Comparison of ENCODE assay signal across 9 cellular contexts in genomic region chr16:27322858-27323780, GRCh38. TPM values are rescaled to one million over a fixed set of nuclear protein-coding genes. Genes with fewer than 3 reads are reported as not detected.
DNase-seq lines count a peak whose midpoint lies in the region; ATAC-seq and TF ChIP-seq lines count a peak whose summit lies in the region.
"Had no signal": no experiment of that assay in that cellular context is flagged by ENCODE, and none has a peak within 500 bp of the region (broad histone marks: within the 10 kb centered on the region; RNA-seq: fewer than 3 reads in every experiment).

No MANE protein-coding gene starts in this region.

- peak overlapping the region; percentile 24 for H3K14ac ChIP-seq in trophoblast cell (ENCODE audit: low read length)

- no CpG with 5 or more reads among the region's 9 CpGs for WGBS in trophoblast cell (ENCODE audit: extremely low coverage, insufficient coverage, insufficient read length)

- no peak for ATAC-seq in DND-41 (ENCODE audit: insufficient read depth, low read depth)
- no peak for ATAC-seq in T-helper 17 cell
- no peak for ATAC-seq in GM18502 (IDR thresholded peaks at IDR 0.05; ENCODE audit: poor library complexity, unreplicated experiment)
- ATAC-seq in HG03039 (IDR thresholded peaks at IDR 0.05; ENCODE audit: unreplicated experiment): no peak

- H3K27me3 ChIP-seq in DND-41 (ENCODE audit: insufficient read depth, low read length, poor library complexity) (no peaks in the 10 kb centered on the region), trophoblast cell (ENCODE audit: insufficient read depth, low read length) (no peaks in the 10 kb centered on the region)

- H4K91ac ChIP-seq in trophoblast cell (ENCODE audit: low read depth, low read length): peak overlapping the region; percentile 81

- no peak for DNase-seq in DND-41
- DNase-seq in T-helper 17 cell: no peak
- DNase-seq in epithelial cell of prostate (ENCODE audit: low read depth, low spot score): peak; percentile 73
- DNase-seq in trophoblast cell: peak; percentile 93 to 96
- DNase-seq in NCI-H1105 treated with DMSO at 0.1 percent for 48 hours (lab: John Stamatoyannopoulos, UW): no peak
- no peak for DNase-seq in H4 (ENCODE audit: low spot score)
- DNase-seq: dermis blood vessel endothelial cell had no signal

- no peak for TF ChIP-seq CTCF in DND-41 (IDR thresholded peaks at IDR 0.05; ENCODE audit: borderline replicate concordance, extremely low read depth, low read length, poor library complexity, severe bottlenecking)

- peak overlapping the region; percentile 97 for H3K27ac Mint-ChIP-seq in T-helper 17 cell

- H3K79me1 ChIP-seq in trophoblast cell (ENCODE audit: low read length): peaks cover 22% of the 10 kb centered on the region

- H3K36me3 Mint-ChIP-seq in T-helper 17 cell (ENCODE audit: low read depth): no peaks in the 10 kb centered on the region

- peak overlapping the region; percentile 29 for H2BK12ac ChIP-seq in trophoblast cell (ENCODE audit: low read length)

- H2BK5ac ChIP-seq in trophoblast cell (ENCODE audit: low read depth, low read length, poor library complexity): peak overlapping the region; percentile 45

- H3K18ac ChIP-seq in trophoblast cell (ENCODE audit: low read length): peak overlapping the region; percentile 75

- H4K20me1 ChIP-seq in DND-41 (ENCODE audit: insufficient read depth, low read length): peaks cover 21% of the 10 kb centered on the region

- H4K12ac ChIP-seq in trophoblast cell (ENCODE audit: low read depth, low read length): no peak overlapping the region

- H3K27me3 Mint-ChIP-seq in T-helper 17 cell: no peaks in the 10 kb centered on the region

- H4K8ac ChIP-seq in trophoblast cell (ENCODE audit: low read depth, low read length): peak overlapping the region; percentile 5

- H2AFZ ChIP-seq in DND-41 (ENCODE audit: low read depth, low read length) (no peak overlapping the region), trophoblast cell (ENCODE audit: insufficient read depth, low read length, poor library complexity) (peak overlapping the region; percentile 3)

- no peak overlapping the region for H3K23ac ChIP-seq in trophoblast cell (ENCODE audit: low read length)

- no peak overlapping the region for H3K4me2 ChIP-seq in DND-41 (ENCODE audit: insufficient read depth, low read length)
- peak overlapping the region; percentile 23 for H3K4me2 ChIP-seq in trophoblast cell (ENCODE audit: low read length)

- H3K79me2 ChIP-seq in DND-41 (ENCODE audit: insufficient read depth, low read length): peaks cover 81% of the 10 kb centered on the region
- H3K79me2 ChIP-seq in trophoblast cell (ENCODE audit: control insufficient read depth, insufficient read depth, low read length, poor library complexity): peaks cover 9% of the 10 kb centered on the region

- H3K4me1 Mint-ChIP-seq in T-helper 17 cell: peaks cover 57% of the 10 kb centered on the region

- H3K4me3 Mint-ChIP-seq in T-helper 17 cell: peak overlapping the region; percentile 43

- H3K4ac ChIP-seq in trophoblast cell (ENCODE audit: low read depth, low read length): peak overlapping the region; percentile 16

- H3K27ac ChIP-seq in DND-41 (ENCODE audit: low read length): peak overlapping the region; percentile 31; the same call in 1 of the 2 replicates
- H3K27ac ChIP-seq in epithelial cell of prostate: peak overlapping the region; percentile 99
- H3K27ac ChIP-seq in trophoblast cell (ENCODE audit: low read depth, low read length): peak overlapping the region; percentile 51

- H2BK120ac ChIP-seq in trophoblast cell (ENCODE audit: insufficient read depth, low read length, poor library complexity): peak overlapping the region; percentile 62

- H3K4me3 ChIP-seq in DND-41 (ENCODE audit: low read depth in 1 of 2, low read length in 2 of 2) (no peak overlapping the region), trophoblast cell (ENCODE audit: low read depth, low read length) (no peak overlapping the region)

- H3K36me3 ChIP-seq in DND-41 (ENCODE audit: insufficient read depth, low read length) (0 out of 2 replicates have a peak, but pooled peaks cover 3% of the 10 kb centered on the region), trophoblast cell (ENCODE audit: control insufficient read depth in 1 of 2, insufficient read depth in 2 of 2, low read length in 2 of 2) (no peaks in the 10 kb centered on the region)

- no peak overlapping the region for H3K9ac ChIP-seq in DND-41 (ENCODE audit: low read depth, low read length)
- H3K9ac ChIP-seq in trophoblast cell (ENCODE audit: low read length): no peak overlapping the region

- no peaks in the 10 kb centered on the region for H3K9me3 ChIP-seq in DND-41 (ENCODE audit: insufficient read depth, low read length, severe bottlenecking)
- no peaks in the 10 kb centered on the region for H3K9me3 ChIP-seq in T-helper 17 cell (ENCODE audit: control insufficient read depth, low read length, poor library complexity, severe bottlenecking)
- no peaks in the 10 kb centered on the region for H3K9me3 ChIP-seq in trophoblast cell (ENCODE audit: insufficient read depth, low read depth, low read length)

- H3K4me1 ChIP-seq in DND-41 (ENCODE audit: insufficient read depth, low read length) (peaks cover 41% of the 10 kb centered on the region), trophoblast cell (ENCODE audit: control insufficient read depth in 1 of 2, insufficient read depth in 2 of 2, low read length in 2 of 2) (peaks cover 36 to 40% of the 10 kb centered on the region in 2 experiments)

- H2AK5ac ChIP-seq in trophoblast cell (ENCODE audit: low read length): peak overlapping the region; percentile 81

RNA-seq across cellular contexts. Expression of gene IL4R, which starts 9.3 kb away (rescaled TPM):
- 100 to 1,000 TPM; 156 to 173 TPM for total RNA-seq in T-helper 17 cell
- 20.5 and 20.6 TPM in 2 replicates for polyA plus RNA-seq in trophoblast cell (2013)
- total RNA-seq in H4 (2014; rRNA removed; shearing (Covaris generic)): 8.5 and 9.0 TPM in 2 replicates

RNA-seq across cellular contexts. Expression of gene NSMCE1, which starts 54.5 kb away (rescaled TPM):
- 10 to 100 TPM; 35.1 to 49.2 TPM for total RNA-seq in T-helper 17 cell
- 20.6 and 21.6 TPM in 2 replicates for polyA plus RNA-seq in trophoblast cell (2013)
- 49.4 and 52.6 TPM in 2 replicates for total RNA-seq in H4 (2014; rRNA removed; shearing (Covaris generic))

Comparison
In these comparisons a context has a peak if more than half of its experiments do, and no peak if none do; other contexts are left out.
1. DNase-seq: peak in epithelial cell of prostate (single experiment) and trophoblast cell (2 of 2); none in DND-41 (single experiment), T-helper 17 cell (0 of 3), NCI-H1105 treated with DMSO at 0.1 percent for 48 hours (single experiment) and H4 (single experiment).
2. H3K27ac ChIP-seq: peak in every context shown above with its lines; median percentile 99 in epithelial cell of prostate; 51 in trophoblast cell; 31 in DND-41.
3. RNA of gene IL4R, which starts 9.3 kb away (total RNA-seq): 156 to 173 TPM in T-helper 17 cell; 8.5 to 9.0 TPM in H4; every median in the first group is over 10 times any median in the second.